In the genomic region with DNA sequence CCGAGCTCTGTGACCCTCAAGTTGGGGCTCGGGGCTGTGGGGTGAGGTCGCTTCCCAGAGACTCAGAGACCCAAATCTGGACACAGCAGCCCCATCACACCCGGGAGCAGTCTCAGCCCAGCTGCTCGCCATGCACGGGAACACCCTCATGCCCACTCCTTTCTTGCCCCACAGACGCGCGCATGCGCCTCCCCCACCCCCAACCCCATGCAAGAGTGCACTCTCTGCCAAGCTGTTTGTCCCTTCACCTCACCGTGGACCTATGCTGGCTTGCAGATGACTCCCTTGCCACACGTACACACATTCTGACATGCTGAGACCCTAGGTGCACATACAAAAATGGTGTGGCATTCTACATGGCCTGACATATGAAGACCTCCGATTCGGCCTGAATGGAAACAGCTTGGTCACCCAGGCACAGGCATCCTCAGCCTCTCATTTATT, we compare ENCODE assay signal across 8 cellular contexts. TPM values are rescaled to one million over a fixed set of nuclear protein-coding genes. Genes with fewer than 3 reads are reported as not detected.
DNase-seq lines count a peak whose midpoint lies in the region; ATAC-seq and TF ChIP-seq lines count a peak whose summit lies in the region.

No MANE protein-coding gene starts in this region.

- no peaks in the 10 kb centered on the region for H3K36me3 Mint-ChIP-seq in activated B cell treated with CpG ODN at 0.5 μM for 24 hours (ENCODE audit: low read depth)

- peaks cover 48% of the 10 kb centered on the region for H3K4me1 Mint-ChIP-seq in activated B cell treated with CpG ODN at 0.5 μM for 24 hours

- TF ChIP-seq CTCF in activated B cell treated with CpG ODN at 0.5 μM for 24 hours (IDR thresholded peaks at IDR 0.05): no peak
- no peak for TF ChIP-seq CTCF in fibroblast of mammary gland (conservative IDR thresholded peaks at IDR 0.05; ENCODE audit: control insufficient read depth, insufficient read depth, low read depth, low read length)
- TF ChIP-seq CTCF in gastrocnemius medialis (IDR thresholded peaks at IDR 0.05 in 4 of 5, conservative IDR thresholded peaks at IDR 0.05 in 1 of 5): no peak

- H3K27ac Mint-ChIP-seq in activated B cell treated with CpG ODN at 0.5 μM for 24 hours: peak overlapping the region; percentile 90

- DNase-seq in activated B cell treated with CpG ODN at 0.5 μM for 24 hours (peak; percentile 47), fibroblast of mammary gland (ENCODE audit: low read depth) (peak; percentile 61), gastrocnemius medialis (no peak), HEK293T (ENCODE audit: extremely low spot score) (no peak), NCI-H2081 (lab: John Stamatoyannopoulos, UW) (no peak)

- H3K4me3 ChIP-seq in fibroblast of mammary gland (ENCODE audit: control insufficient read depth, low read depth, low read length): no peak overlapping the region
- peak overlapping the region; percentile 44 to 68 (median 50) for H3K4me3 ChIP-seq in gastrocnemius medialis

- POLR2A ChIA-PET in activated B cell treated with CpG ODN at 0.5 μM for 24 hours (lab: Charles Lee) (interaction anchor here (0.6 to 2.3 kb wide), 12 partner anchors 18 to 458 kb away, joined by 3 to 9 read pairs (median 4); a partner anchor contains a TSS), HEK293T (lab: Yijun Ruan, JAX) (interaction anchor here (0.9 kb wide), 1 partner anchor 28 kb away, joined by 4 read pairs; a partner anchor contains a TSS)

- H3K27me3 Mint-ChIP-seq in activated B cell treated with CpG ODN at 0.5 μM for 24 hours: no peaks in the 10 kb centered on the region

- in situ Hi-C loops in gastrocnemius medialis (cut with MboI; ENCODE audit: low sequenced_read_pairs in 4 of 4): no loop called here

- CTCF ChIA-PET in activated B cell treated with CpG ODN at 0.5 μM for 24 hours (lab: Charles Lee) (no interaction called here), HEK293T (lab: Yijun Ruan, JAX) (no interaction called here)

- intact Hi-C loops in activated B cell treated with CpG ODN at 0.5 μM for 24 hours (cut with micrococcal nuclease) (no loop called here), gastrocnemius medialis (cut with DNase I; ENCODE audit: low total_unique reads) (no loop called here)

- peaks cover 9 to 11% of the 10 kb centered on the region in 2 donors for H3K4me1 ChIP-seq in gastrocnemius medialis

- peak overlapping the region; percentile 74 for H3K4me3 Mint-ChIP-seq in activated B cell treated with CpG ODN at 0.5 μM for 24 hours

- H3K9me3 Mint-ChIP-seq in activated B cell treated with CpG ODN at 0.5 μM for 24 hours: no peaks in the 10 kb centered on the region

- peak; percentile 0 for TF ChIP-seq POLR2A in GM10847 (IDR thresholded peaks at IDR 0.05; ENCODE audit: extremely low read depth, insufficient read length)
- TF ChIP-seq POLR2A in gastrocnemius medialis (IDR thresholded peaks at IDR 0.05): no peak

- H3K9me3 ChIP-seq in gastrocnemius medialis: no peaks in the 10 kb centered on the region

- peak overlapping the region; percentile 72 to 84 (median 80) for H3K27ac ChIP-seq in gastrocnemius medialis

- H3K27me3 ChIP-seq in gastrocnemius medialis: peaks cover 5 to 14% (median 12%) of the 10 kb centered on the region in 3 donors

- H3K36me3 ChIP-seq in gastrocnemius medialis: no peaks in the 10 kb centered on the region

- ATAC-seq in activated B cell treated with CpG ODN at 0.5 μM for 24 hours (ENCODE audit: low read depth) (peak; percentile 3), gastrocnemius medialis (no peak), HG02759 (IDR thresholded peaks at IDR 0.05; ENCODE audit: unreplicated experiment) (no peak), HG03571 (IDR thresholded peaks at IDR 0.05; ENCODE audit: unreplicated experiment) (no peak)

TF ChIP-seq in HEK293T, 16 proteins besides CTCF, POLR2A, EP300 and RAD21:
- TF ChIP-seq TARDBP (IDR thresholded peaks at IDR 0.05) (no peak), ARNT (IDR thresholded peaks at IDR 0.05) (no peak), NFRKB (IDR thresholded peaks at IDR 0.05) (no peak), FOXK2 (IDR thresholded peaks at IDR 0.05) (no peak), LEF1 (IDR thresholded peaks at IDR 0.05; ENCODE audit: borderline replicate concordance) (no peak), SP1 (IDR thresholded peaks at IDR 0.05) (no peak), BHLHE40 (IDR thresholded peaks at IDR 0.05; ENCODE audit: borderline replicate concordance) (no peak), ZNF384 (IDR thresholded peaks at IDR 0.05) (no peak)

RNA-seq across cellular contexts. Expression of a gene that starts 0.5 kb away (rescaled TPM):
- total RNA-seq in activated B cell treated with CpG ODN at 0.5 μM for 24 hours (0.22 TPM in 1 of 2 replicates, not detected in the other), gastrocnemius medialis (1 to 10 TPM in 3 of 4 donors, under 1 TPM in 1; 0.46 to 4.6 (median 2.8) TPM)

RNA-seq across cellular contexts. Expression of a gene that starts 18.9 kb away (rescaled TPM):
- total RNA-seq in activated B cell treated with CpG ODN at 0.5 μM for 24 hours (0.76 and 0.98 TPM in 2 replicates), gastrocnemius medialis (1 to 10 TPM; 1.9 to 9.7 (median 7.0) TPM)

RNA-seq across cellular contexts. Expression of a gene that starts 25.6 kb away (rescaled TPM):
- total RNA-seq in activated B cell treated with CpG ODN at 0.5 μM for 24 hours (not detected in 2 replicates), gastrocnemius medialis (not detected)

RNA-seq across cellular contexts. Expression of a gene that starts 27.6 kb away (rescaled TPM):
- total RNA-seq in activated B cell treated with CpG ODN at 0.5 μM for 24 hours (56.9 and 59.2 TPM in 2 replicates), gastrocnemius medialis (10 to 100 TPM; 40.1 to 73.5 (median 64.8) TPM)

RNA-seq across cellular contexts. Expression of a gene that starts 28.4 kb away (rescaled TPM):
- total RNA-seq in activated B cell treated with CpG ODN at 0.5 μM for 24 hours (53.4 and 62.6 TPM in 2 replicates), gastrocnemius medialis (100 to 1,000 TPM; 106 to 137 (median 113) TPM)

Comparison
In these comparisons a context has a peak if more than half of its experiments do, and no peak if none do; other contexts are left out.
1. DNase-seq: peak in activated B cell treated with CpG ODN at 0.5 μM for 24 hours (single experiment) and fibroblast of mammary gland (single experiment); none in gastrocnemius medialis (0 of 2), HEK293T (single experiment) and NCI-H2081 (0 of 2).